In genomic region chr1:23664837-23665795, GRCh38 we compare ENCODE assay signal across 9 cellular contexts. TPM values are rescaled to one million over a fixed set of nuclear protein-coding genes. Genes with fewer than 3 reads are reported as not detected.
DNase-seq lines count a peak whose midpoint lies in the region; ATAC-seq and TF ChIP-seq lines count a peak whose summit lies in the region.
"Had no signal": no experiment of that assay in that cellular context is flagged by ENCODE, and none has a peak within 500 bp of the region (broad histone marks: within the 10 kb centered on the region; RNA-seq: fewer than 3 reads in every experiment).

No MANE protein-coding gene starts in this region.

- CTCF ChIA-PET in Panc1 (lab: Charles Lee), result interaction anchor here (0.6 kb wide), 1 partner anchor 10 kb away, joined by 4 read pairs; no protein-coding TSS in a partner anchor

- BruUV-seq in Panc1 (replicated peaks; lab: Mats Ljungman, UMichigan), result no TSS peak

- no peak overlapping the region for H3K27ac ChIP-seq in Panc1 (ENCODE audit: low read length)

- H3K9me3 ChIP-seq in BE2C (no peaks in the 10 kb centered on the region), Panc1 (ENCODE audit: control insufficient read depth, insufficient read depth, low read depth, low read length) (no peaks in the 10 kb centered on the region)

- TF ChIP-seq CTCF in BE2C (IDR thresholded peaks at IDR 0.05; ENCODE audit: low read depth, low read length) (peak; percentile 48), GM12875 (IDR thresholded peaks at IDR 0.05; ENCODE audit: borderline replicate concordance, insufficient read depth, low read depth, low read length) (peak; percentile 35; the same call in 1 of the 2 replicates), Panc1 (IDR thresholded peaks at IDR 0.05) (peak; percentile 75)

- intact Hi-C loops in Panc1 (cut with micrococcal nuclease; ENCODE audit: unreplicated experiment), result no loop called here

- H3K4me3 ChIP-seq in BE2C (ENCODE audit: low read depth, low read length), result no peak overlapping the region
- H3K4me3 ChIP-seq in GM12875 (ENCODE audit: low read depth, low read length), result no peak overlapping the region
- no peak overlapping the region for H3K4me3 ChIP-seq in Panc1 (ENCODE audit: low read depth in 2 of 2, low read length in 2 of 2)
- H3K4me3 ChIP-seq: lung had no signal

- H3K4me1 ChIP-seq in BE2C (peaks cover 5% of the 10 kb centered on the region; the same call in 1 of the 2 replicates), Panc1 (ENCODE audit: control insufficient read depth, insufficient read depth, low read length) (no peaks in the 10 kb centered on the region)

- ATAC-seq in Panc1 (0 out of 2 replicates have a peak, but pooled peaks have one; percentile 26), GM19328 (IDR thresholded peaks at IDR 0.05; ENCODE audit: unreplicated experiment) (no peak), GM19452 (IDR thresholded peaks at IDR 0.05; ENCODE audit: unreplicated experiment) (no peak), HG03439 (IDR thresholded peaks at IDR 0.05; ENCODE audit: unreplicated experiment) (no peak)

- POLR2A ChIA-PET in Panc1 (lab: Charles Lee), result interaction anchor here (0.8 kb wide), 1 partner anchor 298 kb away, joined by 7 read pairs; no protein-coding TSS in a partner anchor

- DNase-seq in BE2C, result peak; percentile 34
- no peak for DNase-seq in Panc1 (ENCODE audit: low read depth, low spot score)
- peak; percentile 29 for DNase-seq in fibroblast of peridontal ligament (ENCODE audit: extremely low read depth)
- no peak for DNase-seq in ecto neural progenitor cell (ENCODE audit: low spot score)

- H3K36me3 ChIP-seq in BE2C (no peaks in the 10 kb centered on the region), Panc1 (ENCODE audit: control insufficient read depth, insufficient read depth, low read length) (no peaks in the 10 kb centered on the region)

- in situ Hi-C loops in Panc1 (cut with HindIII; ENCODE audit: low pct_unique_long_range_greater_than_20kb, low sequenced_read_pairs), result no loop called here

- no peaks in the 10 kb centered on the region for H3K27me3 ChIP-seq in BE2C
- H3K27me3 ChIP-seq in Panc1 (ENCODE audit: control insufficient read depth, insufficient read depth, low read length), result no peaks in the 10 kb centered on the region

RNA-seq across cellular contexts. Expression of gene RPL11, which starts 26.5 kb away (rescaled TPM):
- 773 TPM for polyA plus RNA-seq in BE2C (2012; ENCODE audit: insufficient read depth, insufficient read length, low read depth)
- 865 TPM for total RNA-seq in Panc1 (2021; ENCODE audit: unreplicated experiment)
- 1,505 TPM for polyA plus RNA-seq in Panc1 (2012; ENCODE audit: insufficient read length)

Comparison
In these comparisons a context has a peak if more than half of its experiments do, and no peak if none do; other contexts are left out.
1. DNase-seq: peak in BE2C (single experiment) and fibroblast of peridontal ligament (single experiment); none in Panc1 (single experiment) and ecto neural progenitor cell (single experiment).
2. Peak in every context shown above with its lines, with median percentiles within 50 percentile points of each other: CTCF ChIP-seq.